In the genomic region with DNA sequence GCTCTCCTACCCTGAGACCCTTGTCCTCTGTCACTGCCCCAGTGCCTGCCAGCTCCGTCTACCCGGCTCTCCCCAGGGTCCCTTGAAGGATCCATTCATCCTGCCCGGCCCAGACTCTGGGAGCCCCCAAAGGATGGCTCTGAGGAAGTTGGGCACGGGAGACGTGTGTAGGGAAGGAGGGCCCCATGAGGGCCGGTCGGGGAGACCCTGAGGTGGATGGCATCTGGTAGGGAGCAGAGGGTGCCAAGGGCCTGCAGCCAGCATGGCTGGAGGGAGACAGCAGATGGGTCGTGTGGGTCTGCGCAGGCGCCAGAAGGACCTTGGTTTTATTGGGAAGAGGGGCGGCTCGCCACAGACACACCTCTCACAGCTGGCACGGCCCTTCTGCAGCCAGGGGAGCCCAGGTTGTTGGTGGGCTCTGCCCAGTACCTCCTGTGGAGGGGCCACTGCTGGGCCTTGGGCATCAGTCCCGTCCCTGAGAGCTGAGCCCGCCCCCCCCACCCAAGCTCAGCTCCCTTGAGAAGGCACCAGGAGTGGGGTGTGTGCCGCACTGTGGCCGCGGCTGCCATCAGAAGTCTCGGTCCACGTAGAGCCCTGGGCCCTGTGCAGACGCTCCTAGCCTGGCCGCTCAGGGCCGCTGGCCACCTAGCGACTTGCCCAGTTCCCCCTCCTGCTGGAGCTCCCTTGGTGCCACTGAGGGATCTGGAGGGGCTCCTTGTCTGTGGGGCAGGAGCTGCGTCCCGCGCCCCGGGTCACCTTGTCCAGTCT, we compare ENCODE assay signal across 25 cellular contexts. TPM values are rescaled to one million over a fixed set of nuclear protein-coding genes. Genes with fewer than 3 reads are reported as not detected.
"Had no signal": no experiment of that assay in that cellular context is flagged by ENCODE, and none has a peak within 500 bp of the region (broad histone marks: within the 10 kb centered on the region; RNA-seq: fewer than 3 reads in every experiment).

No MANE protein-coding gene starts in this region.

- ATAC-seq: activated CD4-positive, alpha-beta T cell treated with anti-CD3 and anti-CD28 coated beads for 36 hours; activated CD8-positive, alpha-beta T cell treated with anti-CD3 and anti-CD28 coated beads, Interleukin-2, amount 10 ng/mL, durations not matched to agents 7 days and 5 days; activated naive CD8-positive, alpha-beta T cell treated with anti-CD3 and anti-CD28 coated beads, Interleukin-2, amount 50 U/mL, for 24 hours; WTC11 had no signal

- H3K27ac ChIP-seq: ascending aorta, cardiac muscle cell had no signal

- H3K9me3 ChIP-seq: ascending aorta had no signal

- FAIRE-seq: bronchial epithelial cell had no signal

- H3K27me3 ChIP-seq: ascending aorta, cardiac muscle cell had no signal

- DNase-seq: activated CD4-positive, alpha-beta memory T cell treated with anti-CD3 and anti-CD28 coated beads, Interleukin-2, amount 10 ng/mL, durations not matched to agents 7 days and 5 days; activated CD4-positive, alpha-beta T cell treated with anti-CD3 and anti-CD28 coated beads for 1 hour; activated CD4-positive, alpha-beta T cell treated with anti-CD3 and anti-CD28 coated beads for 36 hours; activated CD4-positive, alpha-beta T cell treated with anti-CD3 and anti-CD28 coated beads for 48 hours; activated CD4-positive, alpha-beta T cell treated with anti-CD3 and anti-CD28 coated beads, Interleukin-2, amount 10 ng/mL, durations not matched to agents 7 days and 5 days; activated CD4-positive, alpha-beta T cell treated with anti-CD3 and anti-CD28 coated beads, Interleukin-2, amount 50 U/mL, for 48 hours; activated CD4-positive, CD25-positive, alpha-beta regulatory T cell; activated CD8-positive, alpha-beta memory T cell treated with anti-CD3 and anti-CD28 coated beads, Interleukin-2, amount 50 U/mL, for 48 hours; activated CD8-positive, alpha-beta T cell treated with anti-CD3 and anti-CD28 coated beads, Interleukin-2, amount 10 ng/mL, durations not matched to agents 7 days and 5 days; activated effector memory CD4-positive, alpha-beta T cell treated with Interleukin-2 at 50 U/mL for 16 hours; activated gamma-delta T cell; activated naive CD4-positive, alpha-beta T cell treated with anti-CD3 and anti-CD28 coated beads, Interleukin-2, amount 10 ng/mL, durations not matched to agents 7 days and 5 days; activated naive CD4-positive, alpha-beta T cell treated with Interleukin-2 at 50 U/mL for 16 hours; activated naive CD8-positive, alpha-beta T cell treated with anti-CD3 and anti-CD28 coated beads, Interleukin-2, amount 10 ng/mL, durations not matched to agents 7 days and 5 days; activated naive CD8-positive, alpha-beta T cell treated with anti-CD3 and anti-CD28 coated beads, Interleukin-2, amount 50 U/mL, for 24 hours; activated T-cell treated with anti-CD3 and anti-CD28 coated beads, Interleukin-2, amount 50 U/mL, for 24 hours; activated T-cell treated with anti-CD3 and anti-CD28 coated beads, Interleukin-2, amount 50 U/mL, for 48 hours; cerebellar nuclear complex; T-helper 1 cell; T-helper 2 cell; T-helper 9 cell had no signal

- H3K4me3 ChIP-seq: ascending aorta, cardiac muscle cell had no signal

- H3K4me1 ChIP-seq: ascending aorta had no signal

RNA-seq across cellular contexts. Expression of a gene that starts 21.7 kb away (rescaled TPM):
- total RNA-seq: ascending aorta had no signal
